Comparison of ENCODE assay signal across 1 cellular context in the genomic region with DNA sequence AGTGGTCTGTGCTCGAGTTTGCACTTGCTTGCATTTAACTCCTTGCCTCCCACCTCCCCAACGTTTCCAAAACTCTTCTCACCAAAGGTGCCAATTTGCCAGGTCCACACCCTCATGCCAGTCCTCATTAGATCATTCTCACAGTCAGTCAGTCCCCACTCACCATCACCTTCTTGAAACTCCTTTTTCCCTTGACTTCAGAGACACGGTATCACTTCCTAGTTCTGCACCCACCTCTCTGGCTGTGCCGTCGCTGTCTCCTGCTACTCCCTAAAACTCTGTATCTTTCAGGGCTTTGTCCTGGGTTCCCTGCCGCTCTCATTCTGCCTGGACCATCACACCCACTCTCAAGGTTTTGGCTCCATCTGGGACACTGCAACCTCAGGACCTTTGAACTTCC.
TF ChIP-seq lines count a peak whose summit lies in the region.

No MANE protein-coding gene starts in this region.

TF ChIP-seq in K562, 482 proteins besides CTCF, POLR2A, EP300 and RAD21 (continued from another document):
- TF ChIP-seq NCOA2 (IDR thresholded peaks at IDR 0.05; ENCODE audit: partially characterized antibody in 2 of 2) (no peak), NFYB (IDR thresholded peaks at IDR 0.05; ENCODE audit: extremely low read depth, insufficient read length) (no peak)
- TF ChIP-seq, protein P1, sequence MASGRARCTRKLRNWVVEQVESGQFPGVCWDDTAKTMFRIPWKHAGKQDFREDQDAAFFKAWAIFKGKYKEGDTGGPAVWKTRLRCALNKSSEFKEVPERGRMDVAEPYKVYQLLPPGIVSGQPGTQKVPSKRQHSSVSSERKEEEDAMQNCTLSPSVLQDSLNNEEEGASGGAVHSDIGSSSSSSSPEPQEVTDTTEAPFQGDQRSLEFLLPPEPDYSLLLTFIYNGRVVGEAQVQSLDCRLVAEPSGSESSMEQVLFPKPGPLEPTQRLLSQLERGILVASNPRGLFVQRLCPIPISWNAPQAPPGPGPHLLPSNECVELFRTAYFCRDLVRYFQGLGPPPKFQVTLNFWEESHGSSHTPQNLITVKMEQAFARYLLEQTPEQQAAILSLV (tag; IDR thresholded peaks at IDR 0.05) = no peak
TF ChIP-seq in K562: peak in this region for 0.
